29 cellular contexts compared by ENCODE assay signal in the genomic region with DNA sequence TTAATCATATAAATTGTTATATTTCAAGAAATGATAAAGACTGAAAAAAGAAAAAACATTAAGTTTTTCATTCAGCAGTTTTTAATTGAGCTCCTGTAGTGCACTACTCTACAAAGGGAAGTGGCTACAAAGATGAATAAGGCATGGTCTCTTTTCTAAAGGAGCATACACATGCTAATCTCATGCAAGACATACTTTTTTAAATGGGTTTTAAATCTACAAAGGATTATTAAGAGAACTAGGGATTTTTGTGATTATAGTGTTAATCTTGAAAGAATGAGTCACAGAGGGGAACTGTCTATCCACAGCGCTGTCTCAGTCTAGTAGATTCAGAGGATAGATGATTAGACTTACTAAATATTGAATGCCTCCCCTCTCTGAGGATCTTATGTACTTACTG.
"Had no signal": no experiment of that assay in that cellular context is flagged by ENCODE, and none has a peak within 500 bp of the region (broad histone marks: within the 10 kb centered on the region; RNA-seq: fewer than 3 reads in every experiment).

No MANE protein-coding gene starts in this region.

- H3K27ac ChIP-seq: brain microvascular endothelial cell, PC-9, RWPE1, VCaP had no signal

- H3K4me3 ChIP-seq: PC-9 had no signal

- DNase-seq: activated CD4-positive, alpha-beta memory T cell treated with anti-CD3 and anti-CD28 coated beads, Interleukin-2, amount 10 ng/mL, durations not matched to agents 7 days and 5 days; activated CD4-positive, alpha-beta T cell treated with anti-CD3 and anti-CD28 coated beads for 1 hour; activated CD4-positive, alpha-beta T cell treated with anti-CD3 and anti-CD28 coated beads for 48 hours; activated CD4-positive, CD25-positive, alpha-beta regulatory T cell; activated CD8-positive, alpha-beta memory T cell treated with anti-CD3 and anti-CD28 coated beads for 24 hours; activated CD8-positive, alpha-beta memory T cell treated with anti-CD3 and anti-CD28 coated beads, Interleukin-2, amount 10 ng/mL, durations not matched to agents 7 days and 5 days; activated CD8-positive, alpha-beta memory T cell treated with anti-CD3 and anti-CD28 coated beads, Interleukin-2, amount 50 U/mL, for 48 hours; activated effector memory CD4-positive, alpha-beta T cell treated with Interleukin-2 at 50 U/mL for 16 hours; activated naive CD4-positive, alpha-beta T cell treated with anti-CD3 and anti-CD28 coated beads, Interleukin-2, amount 10 ng/mL, durations not matched to agents 7 days and 5 days; activated naive CD8-positive, alpha-beta T cell treated with anti-CD3 and anti-CD28 coated beads, Interleukin-2, amount 50 U/mL, for 24 hours; activated T-cell treated with anti-CD3 and anti-CD28 coated beads, Interleukin-2, amount 50 U/mL, for 48 hours; anterior cingulate cortex; brain microvascular endothelial cell; central memory CD4-positive, alpha-beta T cell; Karpas-422; NCI-H1105; NCI-H1417 treated with DMSO at 0.1 percent for 48 hours; NCI-H1930; NCI-H2081 treated with DMSO at 0.1 percent for 48 hours; NCI-H345; NCI-H524 treated with DMSO at 0.1 percent for 48 hours; PC-9; SIG-M5; SW 1271; T-helper 1 cell; T-helper 2 cell; T-helper 9 cell had no signal

- H3K36me3 ChIP-seq: brain microvascular endothelial cell had no signal

- H3K27me3 ChIP-seq: brain microvascular endothelial cell had no signal
